In the genomic region with DNA sequence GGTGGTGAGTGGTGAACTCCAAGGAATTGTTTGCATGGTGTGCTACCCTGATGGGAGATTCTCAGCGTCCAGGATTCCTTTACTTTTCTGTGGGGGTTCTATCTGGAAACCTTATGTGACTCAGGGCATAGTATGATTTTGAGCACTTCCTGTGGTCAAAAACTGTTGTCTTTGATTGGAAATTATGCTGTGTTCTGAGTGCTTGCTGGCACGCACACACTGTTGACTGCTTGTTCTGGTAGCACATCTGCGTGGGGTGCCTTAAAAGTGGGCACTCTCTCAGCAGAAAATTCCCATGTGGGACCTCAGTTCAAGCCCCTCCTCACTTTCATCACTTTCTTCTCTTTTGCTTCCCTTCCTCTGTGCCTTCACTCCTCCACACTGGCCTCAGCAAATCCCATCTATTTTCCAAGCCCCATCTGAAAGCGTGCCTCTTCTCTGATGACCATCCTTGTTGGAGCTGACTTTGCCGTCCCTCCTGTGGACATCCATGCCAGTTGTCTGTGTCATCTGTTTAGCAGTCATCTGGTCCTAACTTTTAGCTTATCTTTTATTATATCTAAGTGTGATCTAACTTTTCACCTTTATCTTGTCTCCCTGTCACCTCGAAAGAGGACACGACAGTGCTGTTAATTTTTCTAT, we compare ENCODE assay signal across 10 cellular contexts. TPM values are rescaled to one million over a fixed set of nuclear protein-coding genes. Genes with fewer than 3 reads are reported as not detected.
DNase-seq lines count a peak whose midpoint lies in the region; ATAC-seq, FAIRE-seq and TF ChIP-seq lines count a peak whose summit lies in the region.
"Had no signal": no experiment of that assay in that cellular context is flagged by ENCODE, and none has a peak within 500 bp of the region (broad histone marks: within the 10 kb centered on the region; RNA-seq: fewer than 3 reads in every experiment).

No MANE protein-coding gene starts in this region.

- no peak for DNase-seq in CD4-positive, CD25-positive, alpha-beta regulatory T cell
- peak; percentile 96 for DNase-seq in HS-5 (ENCODE audit: low read depth)
- DNase-seq in amniotic stem cell (lab: John Stamatoyannopoulos, UW) = peak; percentile 83
- DNase-seq in naive thymus-derived CD8-positive, alpha-beta T cell = no peak
- no peak for DNase-seq in GM12891 (ENCODE audit: insufficient read length, low spot score)
- DNase-seq in NCI-H146 (lab: John Stamatoyannopoulos, UW) = no peak
- no peak for DNase-seq in NCI-H2227 treated with DMSO at 0.1 percent for 48 hours (lab: John Stamatoyannopoulos, UW)
- DNase-seq: retina had no signal

- H3K4me1 ChIP-seq in CD4-positive, CD25-positive, alpha-beta regulatory T cell (ENCODE audit: control insufficient read depth, insufficient read depth, low read length, poor library complexity, severe bottlenecking) = peaks cover 35% of the 10 kb centered on the region

- no peak overlapping the region for H3K4me3 ChIP-seq in CD4-positive, CD25-positive, alpha-beta regulatory T cell (ENCODE audit: low read depth, low read length)
- H3K4me3 ChIP-seq: thoracic aorta had no signal

- H3K36me3 Mint-ChIP-seq in CD4-positive, CD25-positive, alpha-beta regulatory T cell = peaks cover 27% of the 10 kb centered on the region
- H3K36me3 Mint-ChIP-seq in naive thymus-derived CD8-positive, alpha-beta T cell = peaks cover 0 to 10% (median 3%) of the 10 kb centered on the region in 3 donors

- no peak for ATAC-seq in CD4-positive, CD25-positive, alpha-beta regulatory T cell (ENCODE audit: low read depth in 2 of 2)
- ATAC-seq in naive thymus-derived CD8-positive, alpha-beta T cell = no peak
- ATAC-seq in HG03196 (IDR thresholded peaks at IDR 0.05; ENCODE audit: unreplicated experiment) = no peak

- H3K27ac Mint-ChIP-seq in CD4-positive, CD25-positive, alpha-beta regulatory T cell = peak overlapping the region in 2 of 3 donors; percentile 75 to 87
- H3K27ac Mint-ChIP-seq in naive thymus-derived CD8-positive, alpha-beta T cell = peak overlapping the region in 6 of 10 donors; percentile 29 to 61 (median 35)

- H3K27ac ChIP-seq in CD4-positive, CD25-positive, alpha-beta regulatory T cell (ENCODE audit: insufficient read depth, low read length, poor library complexity, severe bottlenecking) = no peak overlapping the region
- H3K27ac ChIP-seq: thoracic aorta had no signal

- H3K27me3 ChIP-seq in CD4-positive, CD25-positive, alpha-beta regulatory T cell (ENCODE audit: control insufficient read depth, insufficient read depth, low read length) = no peaks in the 10 kb centered on the region

- H3K27me3 Mint-ChIP-seq in CD4-positive, CD25-positive, alpha-beta regulatory T cell = no peaks in the 10 kb centered on the region
- H3K27me3 Mint-ChIP-seq in naive thymus-derived CD8-positive, alpha-beta T cell = no peaks in the 10 kb centered on the region

- H3K36me3 ChIP-seq in CD4-positive, CD25-positive, alpha-beta regulatory T cell (ENCODE audit: control insufficient read depth, insufficient read depth, low read length) = no peaks in the 10 kb centered on the region
- H3K36me3 ChIP-seq: thoracic aorta had no signal

- H3K4me1 Mint-ChIP-seq in CD4-positive, CD25-positive, alpha-beta regulatory T cell = peaks cover 29 to 53% (median 41%) of the 10 kb centered on the region in 4 donors
- H3K4me1 Mint-ChIP-seq in naive thymus-derived CD8-positive, alpha-beta T cell = peaks cover 18 to 44% (median 34%) of the 10 kb centered on the region in 4 donors

- no peaks in the 10 kb centered on the region for H3K9me3 Mint-ChIP-seq in CD4-positive, CD25-positive, alpha-beta regulatory T cell
- H3K9me3 Mint-ChIP-seq in naive thymus-derived CD8-positive, alpha-beta T cell = no peaks in the 10 kb centered on the region

- H3K4me3 Mint-ChIP-seq in CD4-positive, CD25-positive, alpha-beta regulatory T cell = no peak overlapping the region
- H3K4me3 Mint-ChIP-seq in naive thymus-derived CD8-positive, alpha-beta T cell = no peak overlapping the region

- POLR2A ChIA-PET in naive thymus-derived CD8-positive, alpha-beta T cell (lab: Charles Lee) = no interaction called here

- no peak for FAIRE-seq in GM12891 (lab: Jason Lieb, UNC)

- H3K9me3 ChIP-seq in CD4-positive, CD25-positive, alpha-beta regulatory T cell (ENCODE audit: control insufficient read depth in 2 of 2, low read length in 2 of 2) = no peaks in the 10 kb centered on the region
- H3K9me3 ChIP-seq: thoracic aorta had no signal

- no peak for TF ChIP-seq POLR2A in GM12891 (IDR thresholded peaks at IDR 0.05; ENCODE audit: low read depth, low read length)

TF ChIP-seq in GM12891, 5 proteins besides CTCF, POLR2A, EP300 and RAD21:
- TF ChIP-seq POU2F2 (IDR thresholded peaks at IDR 0.05; ENCODE audit: low read depth, low read length) (no peak), PAX5 (IDR thresholded peaks at IDR 0.05; ENCODE audit: insufficient read depth, low read length, severe bottlenecking) (no peak), POLR2AphosphoS5 (IDR thresholded peaks at IDR 0.05; ENCODE audit: low read depth, low read length) (no peak), SPI1 (IDR thresholded peaks at IDR 0.05; ENCODE audit: low read depth, low read length) (no peak), TAF1 (IDR thresholded peaks at IDR 0.05; ENCODE audit: low read depth, low read length) (no peak)

RNA-seq across cellular contexts. Expression of gene NPAS1, which starts 56.4 kb away (rescaled TPM):
- 1.5 TPM for total RNA-seq in CD4-positive, CD25-positive, alpha-beta regulatory T cell
- polyA plus RNA-seq in CD4-positive, CD25-positive, alpha-beta regulatory T cell = under 1 TPM in 1 of 4 donors, not detected in 3; 0.53 TPM
- 1 to 10 TPM in 1 of 2 experiments, under 1 TPM in 1; 0.62 to 1.1 TPM for total RNA-seq in naive thymus-derived CD8-positive, alpha-beta T cell
- under 1 TPM; 0.16 to 0.60 (median 0.22) TPM for polyA plus RNA-seq in naive thymus-derived CD8-positive, alpha-beta T cell
- 0.87 TPM for polyA plus RNA-seq in GM12891 (2012; ENCODE audit: low read depth, missing spikeins)

Comparison
In these comparisons a context has a peak if more than half of its experiments do, and no peak if none do; other contexts are left out.
1. DNase-seq: peak in HS-5 (single experiment) and amniotic stem cell (single experiment); none in CD4-positive, CD25-positive, alpha-beta regulatory T cell (0 of 3), naive thymus-derived CD8-positive, alpha-beta T cell (0 of 10), GM12891 (single experiment), NCI-H146 (single experiment) and NCI-H2227 treated with DMSO at 0.1 percent for 48 hours (single experiment).